15 cellular contexts compared by ENCODE assay signal in the genomic region with DNA sequence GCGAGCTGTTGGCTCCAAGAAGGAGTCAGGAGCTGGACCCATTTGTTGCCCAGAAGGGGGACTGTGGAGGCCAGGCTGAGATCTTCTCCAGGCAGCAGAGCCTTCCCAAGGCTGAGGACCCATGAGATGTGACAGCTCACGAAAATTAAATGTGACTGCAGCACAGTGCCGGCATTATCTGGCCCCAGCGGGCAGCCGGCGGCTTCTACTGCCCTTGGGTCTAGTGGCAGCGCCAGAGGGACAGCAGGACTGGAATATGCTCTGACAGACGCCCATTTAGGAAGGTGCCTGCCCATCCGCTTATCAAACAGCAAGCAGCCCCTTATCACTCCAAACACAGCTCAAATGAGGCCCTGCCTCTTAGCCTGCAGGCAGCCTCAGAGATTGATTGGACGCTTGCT.
DNase-seq lines count a peak whose midpoint lies in the region; ATAC-seq and TF ChIP-seq lines count a peak whose summit lies in the region.
"Had no signal": no experiment of that assay in that cellular context is flagged by ENCODE, and none has a peak within 500 bp of the region (broad histone marks: within the 10 kb centered on the region; RNA-seq: fewer than 3 reads in every experiment).

No MANE protein-coding gene starts in this region.

- intact Hi-C loops in left cardiac atrium (cut with DNase I) = loop anchor here in 1 of 2 donors (2.0 kb wide), 1 partner anchor 1056 kb away; no protein-coding TSS in a partner anchor
- intact Hi-C loops in posterior vena cava (cut with DNase I) = loop anchor here in 1 of 2 donors (10.0 kb wide), 1 partner anchor 1052 kb away; no protein-coding TSS in a partner anchor
- intact Hi-C loops in CD4-positive, alpha-beta memory T cell (cut with micrococcal nuclease) = loop anchor here (1.0 kb wide), 2 partner anchors 1018 to 1056 kb away; no protein-coding TSS in a partner anchor

- no peaks in the 10 kb centered on the region for H3F3A ChIP-seq in GM23338 (replicated peaks; ENCODE audit: low read depth)

- H3K27ac ChIP-seq in GM23338 (ENCODE audit: low read depth) (no peak overlapping the region), angular gyrus (ENCODE audit: low read depth, low read length) (peak overlapping the region; percentile 82)
- no peak overlapping the region for H3K27ac ChIP-seq in CD4-positive, alpha-beta memory T cell (ENCODE audit: low read depth, low read length)
- H3K27ac ChIP-seq: SJCRH30 had no signal

- no peaks in the 10 kb centered on the region for H3K36me3 ChIP-seq in GM23338 (ENCODE audit: insufficient read depth)
- H3K36me3 ChIP-seq in CD4-positive, alpha-beta memory T cell (ENCODE audit: insufficient read depth, low read length) = no peaks in the 10 kb centered on the region
- H3K36me3 ChIP-seq: SJCRH30 had no signal

- H3K4me2 ChIP-seq in GM23338 = no peak overlapping the region

- no peaks in the 10 kb centered on the region for H3K36me3 Mint-ChIP-seq in GM23338 (ENCODE audit: low read depth)
- H3K36me3 Mint-ChIP-seq in CD4-positive, alpha-beta memory T cell = no peaks in the 10 kb centered on the region
- H3K36me3 Mint-ChIP-seq: activated naive CD8-positive, alpha-beta T cell treated with anti-CD3 and anti-CD28 coated beads for 36 hours; CD8-positive, alpha-beta T cell; naive thymus-derived CD8-positive, alpha-beta T cell had no signal

- no peak overlapping the region for H3K4me3 Mint-ChIP-seq in GM23338
- no peak overlapping the region for H3K4me3 Mint-ChIP-seq in CD4-positive, alpha-beta memory T cell
- H3K4me3 Mint-ChIP-seq: activated CD4-positive, alpha-beta T cell treated with anti-CD3 and anti-CD28 coated beads, Interleukin-2, amount 10 ng/mL, durations not matched to agents 7 days and 5 days; activated naive CD8-positive, alpha-beta T cell treated with anti-CD3 and anti-CD28 coated beads for 36 hours; CD8-positive, alpha-beta T cell had no signal

- no peaks in the 10 kb centered on the region for H3K9me3 ChIP-seq in CD4-positive, alpha-beta memory T cell (ENCODE audit: control insufficient read depth in 1 of 2, low read length in 2 of 2)
- H3K9me3 ChIP-seq: SJCRH30 had no signal

- H3K9me2 ChIP-seq in GM23338 (ENCODE audit: insufficient read depth) = no peaks in the 10 kb centered on the region

- H3K4me1 Mint-ChIP-seq in GM23338 = peaks cover 2% of the 10 kb centered on the region; the same call in 1 of the 3 replicates
- peaks cover 6 to 30% (median 22%) of the 10 kb centered on the region in 4 donors for H3K4me1 Mint-ChIP-seq in CD4-positive, alpha-beta memory T cell

- H3K27ac Mint-ChIP-seq in GM23338 = no peak overlapping the region
- no peak overlapping the region for H3K27ac Mint-ChIP-seq in CD4-positive, alpha-beta memory T cell
- H3K27ac Mint-ChIP-seq: activated CD4-positive, alpha-beta T cell treated with anti-CD3 and anti-CD28 coated beads, Interleukin-2, amount 10 ng/mL, durations not matched to agents 7 days and 5 days; CD8-positive, alpha-beta T cell had no signal

- H4K20me1 ChIP-seq in GM23338 (replicated peaks; ENCODE audit: insufficient read depth) = no peaks in the 10 kb centered on the region

- H3K27me3 Mint-ChIP-seq in GM23338 (ENCODE audit: insufficient read depth, low read depth, poor library complexity) = peaks cover 5% of the 10 kb centered on the region
- peaks cover 0 to 3% of the 10 kb centered on the region in 2 donors for H3K27me3 Mint-ChIP-seq in CD4-positive, alpha-beta memory T cell
- H3K27me3 Mint-ChIP-seq: activated CD4-positive, alpha-beta T cell treated with anti-CD3 and anti-CD28 coated beads, Interleukin-2, amount 10 ng/mL, durations not matched to agents 7 days and 5 days; effector memory CD8-positive, alpha-beta T cell had no signal

- POLR2A ChIA-PET in CD4-positive, alpha-beta memory T cell (lab: Charles Lee; ENCODE audit: partially characterized antibody) = interaction anchor here (1.0 to 1.3 kb wide), 2 partner anchors 29 to 65 kb away, joined by 3 read pairs; no protein-coding TSS in a partner anchor

- CTCF ChIA-PET in CD4-positive, alpha-beta memory T cell (lab: Charles Lee; ENCODE audit: partially characterized antibody) = interaction anchor here (0.7 to 3.3 kb wide), 21 partner anchors 9 to 1110 kb away, joined by 3 to 22 read pairs (median 4); no protein-coding TSS in a partner anchor

- H3K27me3 ChIP-seq in GM23338 (ENCODE audit: insufficient read depth) = no peaks in the 10 kb centered on the region
- no peaks in the 10 kb centered on the region for H3K27me3 ChIP-seq in CD4-positive, alpha-beta memory T cell (ENCODE audit: insufficient read depth, low read length)
- H3K27me3 ChIP-seq: SJCRH30 had no signal

- no peak overlapping the region for H3K4me3 ChIP-seq in GM23338
- no peak overlapping the region for H3K4me3 ChIP-seq in CD4-positive, alpha-beta memory T cell (ENCODE audit: low read length in 2 of 2)
- H3K4me3 ChIP-seq: SJCRH30 had no signal

- peak; percentile 14; the same call in 2 of the 3 replicates for ATAC-seq in GM23338
- ATAC-seq in left cardiac atrium = peak; percentile 58 to 68
- ATAC-seq: CD8-positive, alpha-beta T cell had no signal

- H3K4me1 ChIP-seq in GM23338 (ENCODE audit: insufficient read depth) = no peaks in the 10 kb centered on the region
- H3K4me1 ChIP-seq in CD4-positive, alpha-beta memory T cell (ENCODE audit: insufficient read depth, low read length) = peaks cover 4% of the 10 kb centered on the region

- no peak for TF ChIP-seq CTCF in GM23338 (conservative IDR thresholded peaks at IDR 0.05; ENCODE audit: low read depth in 2 of 2)

- no peaks in the 10 kb centered on the region for H3K79me2 ChIP-seq in GM23338 (replicated peaks; ENCODE audit: insufficient read depth)

- peak overlapping the region; percentile 66; the same call in 1 of the 2 replicates for H2AFZ ChIP-seq in GM23338

- DNase-seq in GM23338 (ENCODE audit: low spot score) = no peak
- DNase-seq in left cardiac atrium = no peak
- DNase-seq in posterior vena cava (ENCODE audit: low spot score) = peak; percentile 56
- no peak for DNase-seq in NCI-H2227 treated with DMSO at 0.1 percent for 48 hours (lab: John Stamatoyannopoulos, UW)
- no peak for DNase-seq in DMS79 treated with DMSO at 0.1 percent for 48 hours (lab: John Stamatoyannopoulos, UW)
- no peak for DNase-seq in activated T-cell treated with anti-CD3 and anti-CD28 coated beads, Interleukin-2, amount 50 U/mL, for 48 hours
- no peak for DNase-seq in CD4-positive, alpha-beta memory T cell
- DNase-seq: activated CD4-positive, alpha-beta T cell treated with anti-CD3 and anti-CD28 coated beads, Interleukin-2, amount 10 ng/mL, durations not matched to agents 7 days and 5 days; activated T-cell treated with anti-CD3 and anti-CD28 coated beads, Interleukin-2, amount 50 U/mL, for 4 hours had no signal

- no peaks in the 10 kb centered on the region; the same call in 2 of the 3 replicates for H3K9me3 Mint-ChIP-seq in GM23338
- H3K9me3 Mint-ChIP-seq in CD4-positive, alpha-beta memory T cell = no peaks in the 10 kb centered on the region
- H3K9me3 Mint-ChIP-seq: activated CD4-positive, alpha-beta T cell treated with anti-CD3 and anti-CD28 coated beads, Interleukin-2, amount 10 ng/mL, durations not matched to agents 7 days and 5 days; activated naive CD8-positive, alpha-beta T cell treated with anti-CD3 and anti-CD28 coated beads for 36 hours; activated T-cell treated with anti-CD3 and anti-CD28 coated beads, Interleukin-2, amount 50 U/mL, for 4 hours; CD8-positive, alpha-beta T cell; effector memory CD8-positive, alpha-beta T cell; naive thymus-derived CD8-positive, alpha-beta T cell had no signal

TF ChIP-seq in GM23338, 12 proteins besides CTCF, POLR2A, EP300 and RAD21:
- TF ChIP-seq EZH2phosphoT487 (IDR thresholded peaks at IDR 0.05; ENCODE audit: unreplicated experiment) = no peak
- no peak for TF ChIP-seq STAT1 (IDR thresholded peaks at IDR 0.05; ENCODE audit: unreplicated experiment)
- TF ChIP-seq NANOG (IDR thresholded peaks at IDR 0.05; ENCODE audit: borderline replicate concordance) = no peak
